ENCODE assay signal across 8 cellular contexts in the genomic region with DNA sequence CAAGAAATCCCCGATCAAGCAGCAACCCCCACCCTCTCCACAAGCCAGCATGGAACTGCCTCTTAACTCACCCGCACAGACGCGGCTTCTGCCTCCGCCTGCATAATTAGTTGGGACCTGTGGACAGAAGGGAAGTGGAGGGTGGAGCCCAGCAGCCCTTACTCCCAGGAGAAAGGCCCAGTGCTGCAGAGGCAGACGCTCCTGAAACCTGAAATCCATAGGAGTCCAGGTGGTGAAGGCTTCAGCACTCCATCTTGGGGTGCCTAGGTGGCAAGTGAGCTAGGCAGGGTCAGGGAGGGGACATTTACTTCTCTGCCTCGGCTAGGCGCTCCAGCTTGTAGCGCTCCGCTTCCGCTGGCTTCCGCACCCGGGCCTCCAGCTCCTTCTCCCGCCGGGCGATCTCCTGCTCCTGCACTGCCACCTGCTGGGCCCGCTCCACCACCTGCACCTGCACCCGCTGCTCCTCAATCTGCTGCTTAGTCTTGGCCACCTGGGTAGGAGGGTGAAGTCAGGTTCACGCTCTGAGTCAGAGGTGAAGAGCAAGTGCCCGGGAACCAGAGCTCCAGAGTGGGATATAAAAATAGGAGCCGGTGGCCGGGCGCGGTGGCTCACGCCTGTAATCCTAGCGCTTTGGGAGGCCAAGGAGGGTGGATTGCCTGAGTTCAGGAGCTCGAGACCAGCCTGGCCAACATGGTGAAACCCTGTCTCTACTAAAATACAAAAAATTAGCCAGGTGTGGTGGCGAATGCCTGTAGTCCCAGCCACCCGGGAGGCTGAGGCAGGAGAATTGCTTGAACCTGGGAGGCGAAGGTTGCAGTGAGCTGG. TPM values are rescaled to one million over a fixed set of nuclear protein-coding genes. Genes with fewer than 3 reads are reported as not detected.
DNase-seq lines count a peak whose midpoint lies in the region; ATAC-seq, FAIRE-seq and TF ChIP-seq lines count a peak whose summit lies in the region.

No MANE protein-coding gene starts in this region.

- ATAC-seq in GM21529 (IDR thresholded peaks at IDR 0.05; ENCODE audit: unreplicated experiment) (peak; percentile 77), left lobe of liver (peak; percentile 99)

- H3K36me3 ChIP-seq in BE2C (peaks cover 49% of the 10 kb centered on the region), WERI-Rb-1 (peaks cover 89% of the 10 kb centered on the region), bronchial epithelial cell (ENCODE audit: control insufficient read depth, insufficient read depth, low read length) (peaks cover 1% of the 10 kb centered on the region)

- H3K27ac ChIP-seq in WERI-Rb-1, result peak overlapping the region; percentile 84

- H3K27me3 ChIP-seq in BE2C (no peaks in the 10 kb centered on the region), WERI-Rb-1 (ENCODE audit: insufficient read depth, low read depth, severe bottlenecking) (no peaks in the 10 kb centered on the region), bronchial epithelial cell (ENCODE audit: control insufficient read depth, insufficient read depth, low read length) (no peaks in the 10 kb centered on the region)

- TF ChIP-seq CTCF in BE2C (IDR thresholded peaks at IDR 0.05; ENCODE audit: low read depth, low read length) (peak; percentile 80), WERI-Rb-1 (IDR thresholded peaks at IDR 0.05; ENCODE audit: low read depth, low read length) (peak; percentile 97), bronchial epithelial cell (IDR thresholded peaks at IDR 0.05; ENCODE audit: insufficient read depth, low read length, severe bottlenecking) (peak; percentile 94)

- H3K9me3 ChIP-seq in BE2C (no peaks in the 10 kb centered on the region), WERI-Rb-1 (ENCODE audit: severe bottlenecking) (no peaks in the 10 kb centered on the region)

- H3K4me1 ChIP-seq in BE2C, result peaks cover 7% of the 10 kb centered on the region; the same call in 1 of the 2 replicates

- FAIRE-seq in bronchial epithelial cell (lab: Jason Lieb, UNC), result no peak

- DNase-seq in BE2C (peak; percentile 89), NCI-H1694 (lab: John Stamatoyannopoulos, UW) (peak; percentile 33), WERI-Rb-1 (peak; percentile 99), bronchial epithelial cell (ENCODE audit: low read depth) (peak; percentile 86), left lobe of liver (ENCODE audit: low spot score) (peak; percentile 85), globus pallidus (ENCODE audit: low spot score) (no peak)
- peak; percentile 71 to 88 (median 77) for DNase-seq in stimulated activated CD4-positive, alpha-beta T cell treated with anti-CD3 and anti-CD28 coated beads, TNF-alpha, amount 100 ng/mL, for 24 hours (ENCODE audit: low read depth in 3 of 3)

- H3K4me3 ChIP-seq in BE2C (ENCODE audit: low read depth, low read length) (peak overlapping the region; percentile 44), WERI-Rb-1 (ENCODE audit: low read depth, low read length) (peak overlapping the region; percentile 29), bronchial epithelial cell (ENCODE audit: low read depth, low read length) (peak overlapping the region; percentile 28)

RNA-seq across cellular contexts. Expression of gene TUBB, which starts 10.7 kb away (rescaled TPM):
- polyA plus RNA-seq in BE2C (2012; ENCODE audit: insufficient read depth, insufficient read length, low read depth), result 764 TPM
- total RNA-seq in bronchial epithelial cell, result 131 and 136 TPM in 2 replicates
- total RNA-seq in left lobe of liver, result 219 TPM

RNA-seq across cellular contexts. Expression of gene FLOT1, which starts 11.7 kb away (rescaled TPM):
- 190 TPM for polyA plus RNA-seq in BE2C (2012; ENCODE audit: insufficient read depth, insufficient read length, low read depth)
- total RNA-seq in bronchial epithelial cell (15.1 and 20.0 TPM in 2 replicates), left lobe of liver (45.9 TPM)

RNA-seq across cellular contexts. Expression of gene IER3, which starts 13.5 kb away (rescaled TPM):
- polyA plus RNA-seq in BE2C (2012; ENCODE audit: insufficient read depth, insufficient read length, low read depth), result 6.2 TPM
- total RNA-seq in bronchial epithelial cell (186 and 279 TPM in 2 replicates), left lobe of liver (5.8 TPM)

RNA-seq across cellular contexts. Expression of gene MDC1, which starts 13.7 kb away (rescaled TPM):
- 41.4 TPM for polyA plus RNA-seq in BE2C (2012; ENCODE audit: insufficient read depth, insufficient read length, low read depth)
- 2.4 and 2.7 TPM in 2 replicates for total RNA-seq in bronchial epithelial cell
- 13.7 TPM for total RNA-seq in left lobe of liver

RNA-seq across cellular contexts. Expression of gene NRM, which starts 40.0 kb away (rescaled TPM):
- polyA plus RNA-seq in BE2C (2012; ENCODE audit: insufficient read depth, insufficient read length, low read depth), result 58.5 TPM
- total RNA-seq in bronchial epithelial cell (0.26 and 0.51 TPM in 2 replicates), left lobe of liver (1.8 TPM)

Comparison
In these comparisons a context has a peak if more than half of its experiments do, and no peak if none do; other contexts are left out.
1. RNA of gene IER3, which starts 13.5 kb away (total RNA-seq): 186 to 279 TPM in bronchial epithelial cell; 5.8 TPM in left lobe of liver (single experiment); every median in the first group is over 10 times any median in the second.
2. Peak in every context shown above with its lines, with median percentiles within 50 percentile points of each other: H3K4me3 ChIP-seq and CTCF ChIP-seq.